18 cellular contexts compared by ENCODE assay signal in genomic region chr14:105927661-105928060, GRCh38.
DNase-seq lines count a peak whose midpoint lies in the region; ATAC-seq and TF ChIP-seq lines count a peak whose summit lies in the region.
"Had no signal": no experiment of that assay in that cellular context is flagged by ENCODE, and none has a peak within 500 bp of the region (broad histone marks: within the 10 kb centered on the region; RNA-seq: fewer than 3 reads in every experiment).

No MANE protein-coding gene starts in this region.

- ATAC-seq in HG02610 (IDR thresholded peaks at IDR 0.05; ENCODE audit: unreplicated experiment) (peak; percentile 3), sciatic nerve (no peak)
- ATAC-seq: CD8-positive, alpha-beta T cell; GM12878 had no signal

- no peak for TF ChIP-seq CTCF in chondrocyte (IDR thresholded peaks at IDR 0.05)
- TF ChIP-seq CTCF in GM10266 (IDR thresholded peaks at IDR 0.05; ENCODE audit: control insufficient read depth, insufficient read depth, low read depth, missing control alignments): no peak

- H3K4me3 Mint-ChIP-seq in activated naive CD4-positive, alpha-beta T cell treated with anti-CD3 and anti-CD28 coated beads, Interleukin-2, amount 10 ng/mL, durations not matched to agents 7 days and 5 days: no peak overlapping the region
- H3K4me3 Mint-ChIP-seq in chondrocyte (ENCODE audit: unreplicated experiment): no peak overlapping the region
- H3K4me3 Mint-ChIP-seq: CD8-positive, alpha-beta T cell had no signal

- intact Hi-C loops in sciatic nerve (cut with DNase I): no loop called here

- H3K27ac Mint-ChIP-seq in activated naive CD4-positive, alpha-beta T cell treated with anti-CD3 and anti-CD28 coated beads, Interleukin-2, amount 10 ng/mL, durations not matched to agents 7 days and 5 days: peak overlapping the region; percentile 51
- H3K27ac Mint-ChIP-seq in chondrocyte (ENCODE audit: unreplicated experiment): no peak overlapping the region
- H3K27ac Mint-ChIP-seq: CD8-positive, alpha-beta T cell had no signal

- CTCF ChIA-PET in activated naive CD4-positive, alpha-beta T cell treated with anti-CD3 and anti-CD28 coated beads, Interleukin-2, amount 10 ng/mL, durations not matched to agents 7 days and 5 days (lab: Charles Lee): no interaction called here

- peak; percentile 18 for DNase-seq in activated naive CD4-positive, alpha-beta T cell treated with anti-CD3 and anti-CD28 coated beads, Interleukin-2, amount 10 ng/mL, durations not matched to agents 7 days and 5 days
- no peak for DNase-seq in activated naive CD4-positive, alpha-beta T cell treated with Interleukin-2 at 50 U/mL for 16 hours
- DNase-seq in chondrocyte (ENCODE audit: low spot score) (peak; percentile 46), sciatic nerve (ENCODE audit: low spot score) (peak; percentile 27), GM10266 (ENCODE audit: extremely low spot score) (no peak), NCI-H2196 treated with DMSO at 0.1 percent for 48 hours (lab: John Stamatoyannopoulos, UW; ENCODE audit: unreplicated experiment) (no peak), T1000 (lab: John Stamatoyannopoulos, UW) (no peak)
- DNase-seq: 8988T; CD8-positive, alpha-beta T cell; DMS79; Kasumi-1; NCI-H1105; NCI-H1694; NCI-H2227 treated with DMSO at 0.1 percent for 48 hours; NCI-H526; SIG-M5 had no signal

- peaks cover 73% of the 10 kb centered on the region for H3K27me3 Mint-ChIP-seq in activated naive CD4-positive, alpha-beta T cell treated with anti-CD3 and anti-CD28 coated beads, Interleukin-2, amount 10 ng/mL, durations not matched to agents 7 days and 5 days
- no peaks in the 10 kb centered on the region for H3K27me3 Mint-ChIP-seq in chondrocyte (ENCODE audit: low read depth)

- no peaks in the 10 kb centered on the region for H3K9me3 Mint-ChIP-seq in activated naive CD4-positive, alpha-beta T cell treated with anti-CD3 and anti-CD28 coated beads, Interleukin-2, amount 10 ng/mL, durations not matched to agents 7 days and 5 days
- peaks cover 47% of the 10 kb centered on the region for H3K9me3 Mint-ChIP-seq in chondrocyte (ENCODE audit: low read depth)

- peaks cover 23% of the 10 kb centered on the region for H3K4me1 Mint-ChIP-seq in activated naive CD4-positive, alpha-beta T cell treated with anti-CD3 and anti-CD28 coated beads, Interleukin-2, amount 10 ng/mL, durations not matched to agents 7 days and 5 days
- H3K4me1 Mint-ChIP-seq in chondrocyte (ENCODE audit: low read depth): no peaks in the 10 kb centered on the region

- no peaks in the 10 kb centered on the region for H3K36me3 Mint-ChIP-seq in activated naive CD4-positive, alpha-beta T cell treated with anti-CD3 and anti-CD28 coated beads, Interleukin-2, amount 10 ng/mL, durations not matched to agents 7 days and 5 days
- H3K36me3 Mint-ChIP-seq in chondrocyte (ENCODE audit: low read depth): no peaks in the 10 kb centered on the region
- H3K36me3 Mint-ChIP-seq: CD8-positive, alpha-beta T cell had no signal

Comparison
In these comparisons a context has a peak if more than half of its experiments do, and no peak if none do; other contexts are left out.
1. DNase-seq: peak in activated naive CD4-positive, alpha-beta T cell treated with anti-CD3 and anti-CD28 coated beads, Interleukin-2, amount 10 ng/mL, durations not matched to agents 7 days and 5 days (single experiment), chondrocyte (single experiment) and sciatic nerve (single experiment); none in activated naive CD4-positive, alpha-beta T cell treated with Interleukin-2 at 50 U/mL for 16 hours (single experiment), GM10266 (single experiment), NCI-H2196 treated with DMSO at 0.1 percent for 48 hours (single experiment) and T1000 (single experiment).